Comparison of ENCODE assay signal across 12 cellular contexts in the genomic region with DNA sequence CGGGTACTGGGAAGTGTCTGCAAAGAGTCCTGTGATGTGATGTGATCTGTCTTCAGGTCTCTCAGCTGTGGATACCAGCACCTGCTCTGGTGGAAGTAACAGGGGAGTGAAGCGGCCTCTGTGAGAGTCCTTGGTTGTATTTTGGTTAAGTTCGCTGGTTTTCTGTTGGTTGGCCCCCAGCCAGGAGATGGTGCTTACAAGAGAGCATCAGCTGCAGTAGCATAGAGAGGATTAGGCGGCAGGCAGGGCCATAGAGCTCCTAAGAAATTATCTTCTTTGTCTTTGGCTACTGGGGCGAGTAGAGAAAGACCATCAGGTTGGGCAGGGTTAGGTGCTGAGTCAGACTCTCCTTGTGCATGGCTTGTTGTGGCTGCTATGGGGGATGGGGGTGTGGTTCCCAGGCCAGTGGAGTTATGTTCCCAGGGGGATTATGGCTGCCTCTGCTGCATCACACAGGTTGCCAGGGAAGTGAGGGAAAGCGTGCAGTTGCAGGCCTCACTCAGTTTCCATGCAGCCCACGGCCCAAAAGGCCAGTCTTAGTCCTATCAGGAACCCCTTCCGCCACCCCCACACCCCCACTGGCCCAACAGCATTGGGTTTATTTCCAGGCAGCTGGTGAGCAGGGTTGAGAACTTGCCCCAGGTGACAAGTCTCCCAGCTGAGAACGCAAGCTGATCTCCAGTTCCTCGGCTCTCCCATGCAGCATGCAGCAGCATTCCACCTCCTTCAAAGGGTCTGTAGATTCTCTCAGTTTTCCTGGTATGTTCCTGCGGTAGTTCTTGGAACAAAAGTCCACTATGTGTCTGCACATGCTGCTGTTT.
DNase-seq lines count a peak whose midpoint lies in the region; ATAC-seq, FAIRE-seq and TF ChIP-seq lines count a peak whose summit lies in the region.
"Had no signal": no experiment of that assay in that cellular context is flagged by ENCODE, and none has a peak within 500 bp of the region (broad histone marks: within the 10 kb centered on the region; RNA-seq: fewer than 3 reads in every experiment).

No MANE protein-coding gene starts in this region.

- no peak overlapping the region for H2AFZ ChIP-seq in HepG2 (ENCODE audit: low read length)

- H3K9me3 Mint-ChIP-seq in T-cell, result no peaks in the 10 kb centered on the region

- no peak overlapping the region for H3K27ac ChIP-seq in HepG2 (ENCODE audit: extremely low read length, insufficient read depth, low read length)
- H3K27ac ChIP-seq in right lobe of liver, result no peak overlapping the region
- no peak overlapping the region for H3K27ac ChIP-seq in caudate nucleus (ENCODE audit: low read depth, low read length)

- no peak for TF ChIP-seq RAD21 in HepG2 (CRISPR knock-in tag; IDR thresholded peaks at IDR 0.05)

- no peaks in the 10 kb centered on the region for H3K4me1 ChIP-seq in HepG2 (ENCODE audit: insufficient read depth, low read length)
- H3K4me1 ChIP-seq in right lobe of liver, result no peaks in the 10 kb centered on the region

- peak; percentile 51 for ATAC-seq in HepG2
- no peak for ATAC-seq in right lobe of liver
- ATAC-seq in T-cell (replicated peaks in 1 of 4), result no peak
- no peak for ATAC-seq in HG03175 (IDR thresholded peaks at IDR 0.05; ENCODE audit: unreplicated experiment)
- ATAC-seq: left cardiac atrium had no signal

- H3K4me1 Mint-ChIP-seq in T-cell, result peaks cover 4 to 12% (median 11%) of the 10 kb centered on the region in 3 donors
- H3K4me1 Mint-ChIP-seq: B cell had no signal

- H3K36me3 ChIP-seq in HepG2 (replicated peaks in 1 of 2; ENCODE audit: control insufficient read depth in 1 of 2, insufficient read depth in 2 of 2, low read length in 2 of 2) (peaks cover 34 to 73% of the 10 kb centered on the region in 2 experiments), right lobe of liver (peaks cover 0 to 16% (median 3%) of the 10 kb centered on the region in 4 donors)

- 0 out of 2 replicates have a peak, but pooled peaks cover 4% of the 10 kb centered on the region for H4K20me1 ChIP-seq in HepG2 (ENCODE audit: insufficient read depth, low read length)

- H3K4me3 Mint-ChIP-seq in T-cell, result no peak overlapping the region
- H3K4me3 Mint-ChIP-seq: B cell had no signal

- FAIRE-seq in HepG2 (lab: Jason Lieb, UNC) (no peak), urothelium cell line (lab: Jason Lieb, UNC) (peak; percentile 23)

- TF ChIP-seq POLR2A in HepG2 (IDR thresholded peaks at IDR 0.05; ENCODE audit: insufficient read depth in 1 of 2, low read depth in 2 of 2, low read length in 2 of 2) (no peak), right lobe of liver (IDR thresholded peaks at IDR 0.05) (no peak)

- DNase-seq in HepG2 (ENCODE audit: low spot score) (no peak), right lobe of liver (no peak), T-cell (no peak), fibroblast of the conjunctiva (ENCODE audit: low read depth) (peak; percentile 10), urothelium cell line (ENCODE audit: low spot score) (peak; percentile 37), NCI-H1930 (lab: John Stamatoyannopoulos, UW) (no peak), caudate nucleus (lab: John Stamatoyannopoulos, UW) (no peak)
- DNase-seq: activated T-cell treated with anti-CD3 and anti-CD28 coated beads, Interleukin-2, amount 50 U/mL, for 48 hours; left cardiac atrium; NCI-H510A treated with DMSO at 0.1 percent for 48 hours had no signal

- 97% methylated on average over 11 of the region's 11 CpGs for WGBS in HepG2 (ENCODE audit: low lambda C conversion rate)
- WGBS in right lobe of liver (ENCODE audit: insufficient coverage, low coverage, low lambda C conversion rate, missing lambda C conversion rate), result 96% methylated on average over 8 of the region's 11 CpGs

- no peaks in the 10 kb centered on the region for H3K9me3 ChIP-seq in HepG2 (ENCODE audit: low read length)
- no peaks in the 10 kb centered on the region for H3K9me3 ChIP-seq in right lobe of liver

- no peak overlapping the region for H3K9ac ChIP-seq in HepG2 (ENCODE audit: insufficient read depth, low read depth, low read length)

- H3K27me3 Mint-ChIP-seq in T-cell, result no peaks in the 10 kb centered on the region
- H3K27me3 Mint-ChIP-seq: B cell had no signal

- no peak overlapping the region for H3K4me2 ChIP-seq in HepG2 (ENCODE audit: low read depth, low read length)

- POLR2A ChIA-PET in HepG2 (lab: Yijun Ruan, JAX), result no interaction called here
- POLR2A ChIA-PET in T-cell (lab: Charles Lee), result interaction anchor here in 1 of 2 donors (0.6 kb wide), 1 partner anchor 65 kb away, joined by 3 read pairs; no protein-coding TSS in a partner anchor

- peaks cover 76% of the 10 kb centered on the region for H3K36me3 Mint-ChIP-seq in T-cell

- BruUV-seq in HepG2 (replicated peaks; lab: Mats Ljungman, UMichigan), result no TSS peak

- H3K4me3 ChIP-seq in HepG2 (replicated peaks in 1 of 3; ENCODE audit: insufficient read depth in 1 of 3, low read depth in 2 of 3, low read length in 3 of 3) (no peak overlapping the region), right lobe of liver (no peak overlapping the region)

- in situ Hi-C loops in HepG2 (cut with HindIII; ENCODE audit: extremely low pct_ligation_motif_present, low pct_unique_long_range_greater_than_20kb), result no loop called here

- CTCF ChIA-PET in HepG2 (lab: Yijun Ruan, JAX; ENCODE audit: low intra/inter-chr PET ratio, low total read pairs), result no interaction called here
- CTCF ChIA-PET in T-cell (lab: Charles Lee), result interaction anchor here in 1 of 2 donors (0.7 kb wide), 1 partner anchor 51 kb away, joined by 4 read pairs; no protein-coding TSS in a partner anchor

- no peak for TF ChIP-seq CTCF in HepG2 (CRISPR knock-in tag; IDR thresholded peaks at IDR 0.05)
- no peak for TF ChIP-seq CTCF in right lobe of liver (IDR thresholded peaks at IDR 0.05)

- H3K27me3 ChIP-seq in HepG2 (ENCODE audit: control insufficient read depth in 1 of 2, insufficient read depth in 2 of 2, low read length in 2 of 2) (no peaks in the 10 kb centered on the region), right lobe of liver (no peaks in the 10 kb centered on the region)

- intact Hi-C loops in HepG2 (cut with micrococcal nuclease; ENCODE audit: unreplicated experiment) (no loop called here), right lobe of liver (cut with DNase I) (no loop called here)

- H3K79me2 ChIP-seq in HepG2 (ENCODE audit: insufficient read depth, low read length), result no peaks in the 10 kb centered on the region

- H3K27ac Mint-ChIP-seq in T-cell, result peak overlapping the region; percentile 27 to 39
- H3K27ac Mint-ChIP-seq: B cell had no signal

- no peak for TF ChIP-seq EP300 in HepG2 (IDR thresholded peaks at IDR 0.05; ENCODE audit: low read depth in 2 of 2, low read length in 2 of 2)
- TF ChIP-seq EP300 in HepG2 (CRISPR knock-in tag; IDR thresholded peaks at IDR 0.05; ENCODE audit: borderline replicate concordance), result no peak

TF ChIP-seq in HepG2, 621 proteins besides CTCF, POLR2A, EP300 and RAD21:
- TF ChIP-seq, protein P1, sequence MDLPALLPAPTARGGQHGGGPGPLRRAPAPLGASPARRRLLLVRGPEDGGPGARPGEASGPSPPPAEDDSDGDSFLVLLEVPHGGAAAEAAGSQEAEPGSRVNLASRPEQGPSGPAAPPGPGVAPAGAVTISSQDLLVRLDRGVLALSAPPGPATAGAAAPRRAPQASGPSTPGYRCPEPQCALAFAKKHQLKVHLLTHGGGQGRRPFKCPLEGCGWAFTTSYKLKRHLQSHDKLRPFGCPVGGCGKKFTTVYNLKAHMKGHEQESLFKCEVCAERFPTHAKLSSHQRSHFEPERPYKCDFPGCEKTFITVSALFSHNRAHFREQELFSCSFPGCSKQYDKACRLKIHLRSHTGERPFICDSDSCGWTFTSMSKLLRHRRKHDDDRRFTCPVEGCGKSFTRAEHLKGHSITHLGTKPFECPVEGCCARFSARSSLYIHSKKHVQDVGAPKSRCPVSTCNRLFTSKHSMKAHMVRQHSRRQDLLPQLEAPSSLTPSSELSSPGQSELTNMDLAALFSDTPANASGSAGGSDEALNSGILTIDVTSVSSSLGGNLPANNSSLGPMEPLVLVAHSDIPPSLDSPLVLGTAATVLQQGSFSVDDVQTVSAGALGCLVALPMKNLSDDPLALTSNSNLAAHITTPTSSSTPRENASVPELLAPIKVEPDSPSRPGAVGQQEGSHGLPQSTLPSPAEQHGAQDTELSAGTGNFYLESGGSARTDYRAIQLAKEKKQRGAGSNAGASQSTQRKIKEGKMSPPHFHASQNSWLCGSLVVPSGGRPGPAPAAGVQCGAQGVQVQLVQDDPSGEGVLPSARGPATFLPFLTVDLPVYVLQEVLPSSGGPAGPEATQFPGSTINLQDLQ (CRISPR knock-in tag; IDR thresholded peaks at IDR 0.05), result no peak
- TF ChIP-seq ZNF446 (CRISPR knock-in tag; IDR thresholded peaks at IDR 0.05) (no peak), ZNF549 (CRISPR knock-in tag; IDR thresholded peaks at IDR 0.05) (no peak), ETV6 (CRISPR knock-in tag; conservative IDR thresholded peaks at IDR 0.05) (no peak), ZBTB42 (CRISPR knock-in tag; IDR thresholded peaks at IDR 0.05) (no peak)
- TF ChIP-seq, protein P2, sequence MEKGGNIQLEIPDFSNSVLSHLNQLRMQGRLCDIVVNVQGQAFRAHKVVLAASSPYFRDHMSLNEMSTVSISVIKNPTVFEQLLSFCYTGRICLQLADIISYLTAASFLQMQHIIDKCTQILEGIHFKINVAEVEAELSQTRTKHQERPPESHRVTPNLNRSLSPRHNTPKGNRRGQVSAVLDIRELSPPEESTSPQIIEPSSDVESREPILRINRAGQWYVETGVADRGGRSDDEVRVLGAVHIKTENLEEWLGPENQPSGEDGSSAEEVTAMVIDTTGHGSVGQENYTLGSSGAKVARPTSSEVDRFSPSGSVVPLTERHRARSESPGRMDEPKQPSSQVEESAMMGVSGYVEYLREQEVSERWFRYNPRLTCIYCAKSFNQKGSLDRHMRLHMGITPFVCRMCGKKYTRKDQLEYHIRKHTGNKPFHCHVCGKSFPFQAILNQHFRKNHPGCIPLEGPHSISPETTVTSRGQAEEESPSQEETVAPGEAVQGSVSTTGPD (CRISPR knock-in tag; IDR thresholded peaks at IDR 0.05), result no peak

Comparison
In these comparisons a context has a peak if more than half of its experiments do, and no peak if none do; other contexts are left out.
1. DNase-seq: peak in fibroblast of the conjunctiva (single experiment) and urothelium cell line (single experiment); none in HepG2 (single experiment), right lobe of liver (0 of 3), T-cell (0 of 34), NCI-H1930 (0 of 2) and caudate nucleus (0 of 61).